8 cellular contexts compared by ENCODE assay signal in genomic region chr5:59039296-59040006, GRCh38.
DNase-seq lines count a peak whose midpoint lies in the region; ATAC-seq and TF ChIP-seq lines count a peak whose summit lies in the region.

No MANE protein-coding gene starts in this region.

- WGBS in thymus: under 1% methylated on average over 86 of the region's 86 CpGs

- no peaks in the 10 kb centered on the region for H3K9me3 ChIP-seq in SJCRH30 (replicated peaks)
- no peaks in the 10 kb centered on the region for H3K9me3 ChIP-seq in osteoblast (ENCODE audit: low read depth, low read length)
- no peaks in the 10 kb centered on the region for H3K9me3 ChIP-seq in thymus (ENCODE audit: control insufficient read depth)

- ATAC-seq in GM19035 (IDR thresholded peaks at IDR 0.05; ENCODE audit: unreplicated experiment): peak; percentile 62
- ATAC-seq in HG03280 (IDR thresholded peaks at IDR 0.05; ENCODE audit: unreplicated experiment): peak; percentile 56

- H3K79me2 ChIP-seq in osteoblast (ENCODE audit: insufficient read depth, low read length): peaks cover 41% of the 10 kb centered on the region

- peak; percentile 79 for DNase-seq in AG08396 (ENCODE audit: low spot score)
- DNase-seq in SJCRH30: peak; percentile 80
- DNase-seq in activated naive CD4-positive, alpha-beta T cell treated with Interleukin-2 at 50 U/mL for 16 hours: peak; percentile 88
- peak; percentile 7 for DNase-seq in globus pallidus (ENCODE audit: low spot score)
- DNase-seq in osteoblast (ENCODE audit: insufficient read length, low spot score, missing footprints): peak; percentile 84

- H2AFZ ChIP-seq in osteoblast (ENCODE audit: low read length): peak overlapping the region; percentile 93

- no peak for TF ChIP-seq CTCF in osteoblast (IDR thresholded peaks at IDR 0.05; ENCODE audit: extremely low read depth, low read depth, low read length)

- peak overlapping the region; percentile 91 for H3K4me2 ChIP-seq in osteoblast (ENCODE audit: insufficient read depth, low read length)

- H3K36me3 ChIP-seq in SJCRH30 (no peaks in the 10 kb centered on the region), osteoblast (ENCODE audit: insufficient read depth, low read length) (no peaks in the 10 kb centered on the region), thymus (ENCODE audit: control insufficient read depth, insufficient read depth) (no peaks in the 10 kb centered on the region)

- H3K4me3 ChIP-seq in SJCRH30 (peak overlapping the region; percentile 76), osteoblast (ENCODE audit: insufficient read depth, low read length) (peak overlapping the region; percentile 85), thymus (ENCODE audit: low read length) (peak overlapping the region; percentile 89)

- H4K20me1 ChIP-seq in osteoblast (ENCODE audit: insufficient read depth, low read length): no peaks in the 10 kb centered on the region

- H3K27ac ChIP-seq in SJCRH30 (peak overlapping the region; percentile 56), osteoblast (ENCODE audit: low read depth, low read length) (peak overlapping the region; percentile 90), thymus (ENCODE audit: low read depth) (peak overlapping the region; percentile 96)

- no peaks in the 10 kb centered on the region for H3K27me3 ChIP-seq in SJCRH30
- H3K27me3 ChIP-seq in osteoblast (ENCODE audit: insufficient read depth, low read length): no peaks in the 10 kb centered on the region
- no peaks in the 10 kb centered on the region for H3K27me3 ChIP-seq in thymus (ENCODE audit: control insufficient read depth, insufficient read depth)

- H3K4me1 ChIP-seq in SJCRH30: peaks cover 29% of the 10 kb centered on the region
- peaks cover 53% of the 10 kb centered on the region for H3K4me1 ChIP-seq in osteoblast (ENCODE audit: insufficient read depth, low read length)
- peaks cover 2% of the 10 kb centered on the region for H3K4me1 ChIP-seq in thymus (ENCODE audit: control insufficient read depth, insufficient read depth, low read length)

Comparison
In these comparisons a context has a peak if more than half of its experiments do, and no peak if none do; other contexts are left out.
1. Peak in every context shown above with its lines: DNase-seq, ATAC-seq, H3K4me3 ChIP-seq and H3K27ac ChIP-seq.
2. DNase-seq: peak in every context shown above with its lines; median percentile 88 in activated naive CD4-positive, alpha-beta T cell treated with Interleukin-2 at 50 U/mL for 16 hours; 84 in osteoblast; 80 in SJCRH30; 79 in AG08396; 7 in globus pallidus.